35 cellular contexts compared by ENCODE assay signal in the genomic region with DNA sequence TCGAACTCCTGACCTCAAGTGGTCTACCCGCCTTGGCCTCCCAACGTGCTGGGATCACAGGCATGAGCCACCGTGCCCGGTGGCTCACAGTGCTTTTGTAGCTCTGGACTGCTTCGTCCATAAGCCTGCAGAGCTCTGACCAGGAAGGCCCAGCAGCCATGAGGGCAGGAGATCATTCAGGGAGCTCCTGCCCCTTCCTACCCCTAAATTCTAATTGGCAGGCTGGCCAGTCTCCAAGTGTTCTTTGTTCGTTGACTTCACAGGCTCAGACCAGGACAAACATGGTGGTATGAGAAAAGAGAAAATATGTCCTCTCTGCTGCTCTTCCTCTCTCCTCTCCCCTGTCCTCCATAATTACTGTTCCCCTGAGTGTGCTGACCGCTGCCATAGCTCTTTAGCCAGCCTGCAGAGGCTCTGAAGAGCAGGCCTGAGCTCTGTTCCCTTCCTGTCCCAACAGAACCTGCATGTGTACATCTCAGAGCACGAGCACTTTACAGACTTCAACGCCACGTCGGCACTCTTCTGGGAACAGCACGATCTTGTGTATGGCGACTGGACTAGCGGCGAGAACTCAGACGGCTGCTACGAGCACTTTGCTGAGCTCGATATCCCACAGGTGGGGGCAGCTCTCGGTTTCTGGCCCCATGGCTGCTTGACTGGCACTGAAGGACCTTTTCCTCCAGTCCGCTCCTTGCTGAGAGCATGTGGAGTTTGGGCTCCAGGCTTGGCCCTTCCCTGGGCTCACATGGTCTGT. TPM values are rescaled to one million over a fixed set of nuclear protein-coding genes. Genes with fewer than 3 reads are reported as not detected.
"Had no signal": no experiment of that assay in that cellular context is flagged by ENCODE, and none has a peak within 500 bp of the region (broad histone marks: within the 10 kb centered on the region; RNA-seq: fewer than 3 reads in every experiment).

No MANE protein-coding gene starts in this region.

- H3K27me3 ChIP-seq: colonic mucosa, esophagus squamous epithelium, heart right ventricle, neutrophil, stomach, testis, tibial artery had no signal

- H3K27ac Mint-ChIP-seq: dendritic cell treated with granulocyte-macrophage colony-stimulating factor and Interleukin-4, amounts not matched to agents 40 ng/mL and 50 ng/mL, for 4 days; memory B cell; natural killer cell; progenitor cell of endocrine pancreas; type B pancreatic cell had no signal

- H3K9me3 Mint-ChIP-seq: dendritic cell treated with granulocyte-macrophage colony-stimulating factor and Interleukin-4, amounts not matched to agents 40 ng/mL and 50 ng/mL, for 4 days; memory B cell; natural killer cell; neural crest cell; type B pancreatic cell had no signal

- H3K9ac ChIP-seq: parathyroid adenoma had no signal

- H3K9me3 ChIP-seq: colonic mucosa, esophagus squamous epithelium, heart right ventricle, left ventricle myocardium inferior, neutrophil, stomach, testis, tibial artery had no signal

- H3K4me1 ChIP-seq: colonic mucosa, esophagus squamous epithelium, heart right ventricle, left ventricle myocardium inferior, parathyroid adenoma, stomach, testis, tibial artery had no signal

- H3K4me3 ChIP-seq: colonic mucosa, esophagus squamous epithelium, heart right ventricle, left ventricle myocardium inferior, lung, smooth muscle cell, stomach, testis, tibial artery had no signal

- H3K4me3 Mint-ChIP-seq: dendritic cell treated with granulocyte-macrophage colony-stimulating factor and Interleukin-4, amounts not matched to agents 40 ng/mL and 50 ng/mL, for 4 days; memory B cell; natural killer cell; neural crest cell; type B pancreatic cell had no signal

- ATAC-seq: heart right ventricle, left cardiac atrium, natural killer cell, sciatic nerve had no signal

- H3K27me3 Mint-ChIP-seq: dendritic cell treated with granulocyte-macrophage colony-stimulating factor and Interleukin-4, amounts not matched to agents 40 ng/mL and 50 ng/mL, for 4 days; memory B cell; progenitor cell of endocrine pancreas; type B pancreatic cell had no signal

- H3K36me3 Mint-ChIP-seq: natural killer cell had no signal

- H3K27ac ChIP-seq: colonic mucosa, esophagus squamous epithelium, heart right ventricle, left ventricle myocardium inferior, neutrophil, parathyroid adenoma, stomach, testis, tibial artery had no signal

- H3K4me1 Mint-ChIP-seq: neural crest cell had no signal

- DNase-seq: colonic mucosa; effector CD8-positive, alpha-beta T cell; erythroblast; esophagus squamous epithelium; foreskin melanocyte; glutamatergic neuron; heart right ventricle; hippocampal formation; left cardiac atrium; left ventricle myocardium inferior; natural killer cell; stimulated activated CD4-positive, alpha-beta T cell treated with anti-CD3 and anti-CD28 coated beads, Interleukin-12 subunit alpha, Interleukin-12 subunit beta, amount 100 ng/mL, for 4 hours; stimulated activated CD4-positive, alpha-beta T cell treated with anti-CD3 and anti-CD28 coated beads, Interleukin-1b, Interleukin-23, amount 100 ng/mL, for 48 hours; stimulated activated CD4-positive, alpha-beta T cell treated with anti-CD3 and anti-CD28 coated beads, Interleukin-4, amount 100 ng/mL, for 1 hour; stimulated activated CD8-positive, alpha-beta memory T cell treated with anti-CD3 and anti-CD28 coated beads, Interleukin-4, amount 100 ng/mL, for 48 hours; stimulated activated naive CD4-positive, alpha-beta T cell treated with Interleukin-2 at 50 U/mL for 16 hours; stomach; testis; tibial artery had no signal

RNA-seq across cellular contexts. Expression of a gene that starts 28.3 kb away (rescaled TPM):
- total RNA-seq: chondrocyte, kidney epithelial cell, left cardiac atrium, left ventricle myocardium inferior, mononuclear cell, natural killer cell, neural crest cell, progenitor cell of endocrine pancreas, urinary bladder had no signal

RNA-seq across cellular contexts. Expression of a gene that starts 32.1 kb away (rescaled TPM):
- total RNA-seq: chondrocyte, colonic mucosa, esophagus squamous epithelium, heart right ventricle, kidney epithelial cell, left cardiac atrium, left ventricle myocardium inferior, lung, mononuclear cell, natural killer cell, neural crest cell, omental fat pad, progenitor cell of endocrine pancreas, sciatic nerve, smooth muscle cell, stomach, subcutaneous adipose tissue, testis, urinary bladder had no signal
- polyA plus RNA-seq: heart right ventricle, smooth muscle cell, urinary bladder had no signal

RNA-seq across cellular contexts. Expression of a gene that starts 59.8 kb away (rescaled TPM):
- total RNA-seq: mononuclear cell, natural killer cell had no signal
